8 cellular contexts compared by ENCODE assay signal in genomic region chrX:2708016-2708415, GRCh38. TPM values are rescaled to one million over a fixed set of nuclear protein-coding genes. Genes with fewer than 3 reads are reported as not detected.
A peak's percentile ranks its signal among the peaks of the same experiment; 100 is the strongest.
DNase-seq lines count a peak whose midpoint lies in the region; ATAC-seq and TF ChIP-seq lines count a peak whose summit lies in the region.

No MANE protein-coding gene starts in this region.

- TF ChIP-seq CTCF in kidney epithelial cell (IDR thresholded peaks at IDR 0.05; ENCODE audit: insufficient read depth, low read length, poor library complexity, severe bottlenecking) (peak; percentile 7), type B pancreatic cell (conservative IDR thresholded peaks at IDR 0.05) (no peak)

- ATAC-seq in left ventricle myocardium superior (no peak), HG02870 (IDR thresholded peaks at IDR 0.05; ENCODE audit: unreplicated experiment) (no peak)

- H3K9me3 Mint-ChIP-seq in activated T-helper 2 cell treated with anti-CD3 and anti-CD28 coated beads, Interferon-gamma antibody, Interleukin-2, Interleukin-4, amounts not matched to agents 10 μg/mL and 5 μg/mL and 100 μg/mL, durations not matched to agents 14 hours and 24 hours and 36 hours: no peaks in the 10 kb centered on the region
- no peaks in the 10 kb centered on the region for H3K9me3 Mint-ChIP-seq in type B pancreatic cell

- intact Hi-C loops in cardiac septum (cut with DNase I) (no loop called here), left ventricle myocardium superior (cut with micrococcal nuclease) (no loop called here)
- intact Hi-C loops in activated T-helper 2 cell treated with anti-CD3 and anti-CD28 coated beads, Interferon-gamma antibody, Interleukin-2, Interleukin-4, amounts not matched to agents 10 μg/mL and 5 μg/mL and 100 μg/mL, durations not matched to agents 14 hours and 24 hours and 36 hours (cut with micrococcal nuclease): no loop called here

- H3K36me3 ChIP-seq in kidney epithelial cell (ENCODE audit: control insufficient read depth, insufficient read depth, low read length): no peaks in the 10 kb centered on the region

- H3K27me3 ChIP-seq in kidney epithelial cell (ENCODE audit: control insufficient read depth, insufficient read depth, low read length): no peaks in the 10 kb centered on the region

- H3K4me1 Mint-ChIP-seq in activated T-helper 2 cell treated with anti-CD3 and anti-CD28 coated beads, Interferon-gamma antibody, Interleukin-2, Interleukin-4, amounts not matched to agents 10 μg/mL and 5 μg/mL and 100 μg/mL, durations not matched to agents 14 hours and 24 hours and 36 hours (ENCODE audit: low read depth): peaks cover 74% of the 10 kb centered on the region
- peaks cover 58% of the 10 kb centered on the region for H3K4me1 Mint-ChIP-seq in type B pancreatic cell (ENCODE audit: unreplicated experiment)

- peaks cover 49% of the 10 kb centered on the region for H3K36me3 Mint-ChIP-seq in activated T-helper 2 cell treated with anti-CD3 and anti-CD28 coated beads, Interferon-gamma antibody, Interleukin-2, Interleukin-4, amounts not matched to agents 10 μg/mL and 5 μg/mL and 100 μg/mL, durations not matched to agents 14 hours and 24 hours and 36 hours (ENCODE audit: low read depth)
- H3K36me3 Mint-ChIP-seq in type B pancreatic cell: peaks cover 13% of the 10 kb centered on the region

- peak overlapping the region; percentile 45 for H3K4me3 Mint-ChIP-seq in activated T-helper 2 cell treated with anti-CD3 and anti-CD28 coated beads, Interferon-gamma antibody, Interleukin-2, Interleukin-4, amounts not matched to agents 10 μg/mL and 5 μg/mL and 100 μg/mL, durations not matched to agents 14 hours and 24 hours and 36 hours (ENCODE audit: low read depth)
- peak overlapping the region; percentile 78 for H3K4me3 Mint-ChIP-seq in type B pancreatic cell

- H3K27ac Mint-ChIP-seq in activated T-helper 2 cell treated with anti-CD3 and anti-CD28 coated beads, Interferon-gamma antibody, Interleukin-2, Interleukin-4, amounts not matched to agents 10 μg/mL and 5 μg/mL and 100 μg/mL, durations not matched to agents 14 hours and 24 hours and 36 hours: peak overlapping the region; percentile 98
- H3K27ac Mint-ChIP-seq in type B pancreatic cell: peak overlapping the region; percentile 97

- no peak overlapping the region for H3K4me3 ChIP-seq in kidney epithelial cell (ENCODE audit: low read depth, low read length)

- in situ Hi-C loops in KBM-7 (cut with MboI; ENCODE audit: low pct_unique_long_range_greater_than_20kb, low sequenced_read_pairs): no loop called here

- DNase-seq in cardiac septum (ENCODE audit: low spot score) (peak; percentile 22), left ventricle myocardium superior (no peak), kidney epithelial cell (ENCODE audit: low read depth) (no peak), type B pancreatic cell (ENCODE audit: extremely low spot score, unreplicated experiment) (no peak), DMS114 treated with DMSO at 0.1 percent for 48 hours (lab: John Stamatoyannopoulos, UW; ENCODE audit: unreplicated experiment) (no peak), KBM-7 (no peak)
- DNase-seq in activated T-helper 2 cell treated with anti-CD3 and anti-CD28 coated beads, Interferon-gamma antibody, Interleukin-2, Interleukin-4, amounts not matched to agents 10 μg/mL and 5 μg/mL and 100 μg/mL, durations not matched to agents 14 hours and 24 hours and 36 hours (ENCODE audit: low spot score): no peak

- no peaks in the 10 kb centered on the region for H3K27me3 Mint-ChIP-seq in activated T-helper 2 cell treated with anti-CD3 and anti-CD28 coated beads, Interferon-gamma antibody, Interleukin-2, Interleukin-4, amounts not matched to agents 10 μg/mL and 5 μg/mL and 100 μg/mL, durations not matched to agents 14 hours and 24 hours and 36 hours (ENCODE audit: low read depth)
- no peaks in the 10 kb centered on the region for H3K27me3 Mint-ChIP-seq in type B pancreatic cell

RNA-seq across cellular contexts. Expression of gene CD99, which starts 16.9 kb away (rescaled TPM):
- 327 TPM for total RNA-seq in cardiac septum
- 360 TPM for total RNA-seq in left ventricle myocardium superior
- total RNA-seq in activated T-helper 2 cell treated with anti-CD3 and anti-CD28 coated beads, Interferon-gamma antibody, Interleukin-2, Interleukin-4, amounts not matched to agents 10 μg/mL and 5 μg/mL and 100 μg/mL, durations not matched to agents 14 hours and 24 hours and 36 hours: 280 and 290 TPM in 2 replicates
- total RNA-seq in kidney epithelial cell: 152 and 155 TPM in 2 replicates
- total RNA-seq in type B pancreatic cell (ENCODE audit: low replicate concordance): 292 and 372 TPM in 2 replicates

RNA-seq across cellular contexts. Expression of gene XG, which starts 43.8 kb away (rescaled TPM):
- total RNA-seq in cardiac septum: 2.6 TPM
- 0.32 TPM for total RNA-seq in left ventricle myocardium superior
- not detected in 2 replicates for total RNA-seq in activated T-helper 2 cell treated with anti-CD3 and anti-CD28 coated beads, Interferon-gamma antibody, Interleukin-2, Interleukin-4, amounts not matched to agents 10 μg/mL and 5 μg/mL and 100 μg/mL, durations not matched to agents 14 hours and 24 hours and 36 hours
- total RNA-seq in kidney epithelial cell: 0.07 and 0.33 TPM in 2 replicates
- total RNA-seq in type B pancreatic cell (ENCODE audit: low replicate concordance): 0.55 and 0.63 TPM in 2 replicates
